ENCODE assay signal across 11 cellular contexts in genomic region chr12:123095074-123095694, GRCh38. TPM values are rescaled to one million over a fixed set of nuclear protein-coding genes. Genes with fewer than 3 reads are reported as not detected.
DNase-seq lines count a peak whose midpoint lies in the region; ATAC-seq and TF ChIP-seq lines count a peak whose summit lies in the region.
"Had no signal": no experiment of that assay in that cellular context is flagged by ENCODE, and none has a peak within 500 bp of the region (broad histone marks: within the 10 kb centered on the region; RNA-seq: fewer than 3 reads in every experiment).

No MANE protein-coding gene starts in this region.

- H3K14ac ChIP-seq in IMR-90 (replicated peaks; ENCODE audit: low read depth, low read length) (peak overlapping the region; percentile 53; the same call in 1 of the 2 replicates), mesenchymal stem cell (ENCODE audit: low read length in 2 of 2) (no peak overlapping the region)

- POLR2A ChIA-PET in IMR-90 (lab: Charles Lee; ENCODE audit: unreplicated experiment): no interaction called here

- H4K91ac ChIP-seq in IMR-90 (ENCODE audit: insufficient read depth, low read depth, low read length) (peak overlapping the region; percentile 76), mesenchymal stem cell (ENCODE audit: low read length) (no peak overlapping the region)

- no peak overlapping the region for H3K4me3 ChIP-seq in IMR-90 (ENCODE audit: insufficient read depth, low read depth, low read length)
- peak overlapping the region in 1 of 2 experiments; percentile 20 for H3K4me3 ChIP-seq in mesenchymal stem cell (ENCODE audit: insufficient read depth in 1 of 2, low read depth in 1 of 2, low read length in 2 of 2)
- no peak overlapping the region for H3K4me3 ChIP-seq in testis

- H3K18ac ChIP-seq in IMR-90 (ENCODE audit: low read depth, low read length) (peak overlapping the region; percentile 8), mesenchymal stem cell (ENCODE audit: low read depth in 1 of 2, low read length in 2 of 2) (peak overlapping the region; percentile 28 to 66)

- ATAC-seq in IMR-90 (ENCODE audit: low read depth) (no peak), HG03159 (IDR thresholded peaks at IDR 0.05; ENCODE audit: unreplicated experiment) (no peak)

- H3K23ac ChIP-seq in IMR-90 (ENCODE audit: low read depth, low read length): peak overlapping the region; percentile 37
- H3K23ac ChIP-seq in mesenchymal stem cell (ENCODE audit: low read length in 2 of 2): no peak overlapping the region

- in situ Hi-C loops in IMR-90 (cut with MboI; ENCODE audit: low sequenced_read_pairs): no loop called here

- peaks cover 2% of the 10 kb centered on the region; the same call in 1 of the 2 replicates for H3K27me3 ChIP-seq in IMR-90 (ENCODE audit: control insufficient read depth, insufficient read depth, low read length)
- no peaks in the 10 kb centered on the region for H3K27me3 ChIP-seq in mesenchymal stem cell (ENCODE audit: control insufficient read depth in 1 of 2, insufficient read depth in 1 of 2, low read length in 2 of 2)
- H3K27me3 ChIP-seq in testis: no peaks in the 10 kb centered on the region

- H4K5ac ChIP-seq in IMR-90 (ENCODE audit: low read depth, low read length): peak overlapping the region; percentile 16

- H2BK15ac ChIP-seq in IMR-90 (ENCODE audit: low read depth, low read length): peak overlapping the region; percentile 48; the same call in 2 of the 3 replicates
- no peak overlapping the region for H2BK15ac ChIP-seq in mesenchymal stem cell (ENCODE audit: low read depth, poor library complexity, severe bottlenecking)

- intact Hi-C loops in IMR-90 (cut with micrococcal nuclease): no loop called here
- intact Hi-C loops in testis (cut with DNase I; ENCODE audit: low total_unique reads): loop anchor here (10.0 kb wide), 1 partner anchor 50 kb away; no protein-coding TSS in a partner anchor

- H2AK9ac ChIP-seq in IMR-90 (replicated peaks; ENCODE audit: low read depth, low read length, poor library complexity): peak overlapping the region; percentile 38

- H3K79me1 ChIP-seq in IMR-90 (ENCODE audit: low read depth in 1 of 2, low read length in 2 of 2) (peaks cover 4 to 37% of the 10 kb centered on the region in 2 experiments; a peak in 3 of 4 replicates), mesenchymal stem cell (replicated peaks; ENCODE audit: low read length, poor library complexity, severe bottlenecking) (peaks cover 14% of the 10 kb centered on the region)

- peak overlapping the region; percentile 41 for H2BK20ac ChIP-seq in IMR-90 (ENCODE audit: low read depth, low read length)

- H2BK120ac ChIP-seq in IMR-90 (ENCODE audit: low read depth, low read length) (peak overlapping the region; percentile 87), mesenchymal stem cell (ENCODE audit: low read depth, low read length) (no peak overlapping the region)

- H2AK5ac ChIP-seq in IMR-90 (ENCODE audit: low read depth, low read length) (peak overlapping the region; percentile 84), mesenchymal stem cell (ENCODE audit: low read length, severe bottlenecking) (no peak overlapping the region)

- peaks cover 32% of the 10 kb centered on the region for H4K20me1 ChIP-seq in IMR-90 (ENCODE audit: insufficient read depth, low read length)

- TF ChIP-seq POLR2A in IMR-90 (IDR thresholded peaks at IDR 0.05; ENCODE audit: low read depth, low read length) (no peak), testis (IDR thresholded peaks at IDR 0.05) (no peak)

- no peak for TF ChIP-seq CTCF in IMR-90 (conservative IDR thresholded peaks at IDR 0.05; ENCODE audit: low read depth, low read length)
- no peak for TF ChIP-seq CTCF in testis (IDR thresholded peaks at IDR 0.05)

- peak overlapping the region; percentile 79 for H3K27ac ChIP-seq in IMR-90 (ENCODE audit: insufficient read depth, low read length)
- peak overlapping the region; percentile 83 for H3K27ac ChIP-seq in cingulate gyrus (ENCODE audit: low read depth, low read length)
- H3K27ac ChIP-seq in mesenchymal stem cell (ENCODE audit: low read length, poor library complexity, severe bottlenecking): no peak overlapping the region
- H3K27ac ChIP-seq in testis: peak overlapping the region; percentile 41 to 44

- WGBS in IMR-90 (ENCODE audit: extremely low coverage in 2 of 2, insufficient read length in 1 of 2), 2 experiments: 62% methylated on average over 12 of the region's 20 CpGs; no CpG with 5 or more reads in 1 of the 2 experiments
- WGBS in mesenchymal stem cell: 91% methylated on average over 20 of the region's 20 CpGs
- 81 to 88% methylated on average over 15 to 20 of the region's 20 CpGs for WGBS in testis, 2 donors

- H2AFZ ChIP-seq in IMR-90 (replicated peaks; ENCODE audit: low read length, poor library complexity) (no peak overlapping the region), mesenchymal stem cell (ENCODE audit: low read depth, low read length) (no peak overlapping the region)

- H4K8ac ChIP-seq in IMR-90 (ENCODE audit: low read depth in 2 of 2, low read length in 2 of 2): peak overlapping the region; percentile 16 to 29; a peak in 2 of 4 replicates
- H4K8ac ChIP-seq in mesenchymal stem cell (ENCODE audit: low read length): peak overlapping the region; percentile 35

- H3K9ac ChIP-seq in IMR-90 (ENCODE audit: low read depth, low read length) (0 out of 2 replicates have a peak overlapping the region, but pooled peaks have one; percentile 6), mesenchymal stem cell (ENCODE audit: low read length) (peak overlapping the region; percentile 10)

- peak overlapping the region in 1 of 2 experiments; percentile 42 for H2BK12ac ChIP-seq in mesenchymal stem cell (ENCODE audit: low read length in 2 of 2)

- H3K4me2 ChIP-seq in IMR-90 (ENCODE audit: low read depth, low read length) (peak overlapping the region; percentile 33), mesenchymal stem cell (ENCODE audit: low read length, poor library complexity, severe bottlenecking) (no peak overlapping the region)

- no peaks in the 10 kb centered on the region; the same call in 1 of the 2 replicates for H3K36me3 ChIP-seq in IMR-90 (ENCODE audit: control insufficient read depth, insufficient read depth, low read length)
- peaks cover 0 to 4% of the 10 kb centered on the region in 2 experiments for H3K36me3 ChIP-seq in mesenchymal stem cell (ENCODE audit: control insufficient read depth in 1 of 2, insufficient read depth in 2 of 2, low read depth in 1 of 2, low read length in 2 of 2)
- H3K36me3 ChIP-seq in testis (ENCODE audit: low read depth, missing control alignments): no peaks in the 10 kb centered on the region

- CTCF ChIA-PET in IMR-90 (lab: Yijun Ruan, JAX): no interaction called here

- no peak for TF ChIP-seq RAD21 in IMR-90 (IDR thresholded peaks at IDR 0.05; ENCODE audit: low read length)

- H3K4ac ChIP-seq in IMR-90 (ENCODE audit: low read depth, low read length): peak overlapping the region; percentile 76
- peak overlapping the region; percentile 21 to 46 for H3K4ac ChIP-seq in mesenchymal stem cell (ENCODE audit: low read depth in 1 of 2, low read length in 2 of 2)

- peaks cover 5% of the 10 kb centered on the region for H3K9me3 ChIP-seq in IMR-90 (ENCODE audit: control insufficient read depth, insufficient read depth, low read length)
- peaks cover 15% of the 10 kb centered on the region for H3K9me3 ChIP-seq in mesenchymal stem cell (ENCODE audit: control insufficient read depth, low read length)
- no peaks in the 10 kb centered on the region for H3K9me3 ChIP-seq in testis

- H3K56ac ChIP-seq in IMR-90 (ENCODE audit: extremely low read depth, insufficient read depth, low read length): 0 out of 2 replicates have a peak overlapping the region, but pooled peaks have one; percentile 14

- no TSS peak for BruUV-seq in IMR-90 (replicated peaks; lab: Mats Ljungman, UMichigan)

- DNase-seq in IMR-90: no peak
- no peak for DNase-seq in mesenchymal stem cell
- no peak for DNase-seq in testis
- DNase-seq in GOT3 (lab: John Stamatoyannopoulos, UW): no peak
- no peak for DNase-seq in mucosa of gallbladder (ENCODE audit: low spot score)
- DNase-seq: activated CD4-positive, alpha-beta T cell treated with anti-CD3 and anti-CD28 coated beads, Interleukin-2, amount 50 U/mL, for 1 hour; activated effector memory CD4-positive, alpha-beta T cell treated with anti-CD3 and anti-CD28 coated beads, Interleukin-2, amount 50 U/mL, for 16 hours; NCI-H748 treated with DMSO at 0.1 percent for 48 hours; stimulated activated naive CD4-positive, alpha-beta T cell treated with Interleukin-2 at 50 U/mL for 16 hours had no signal

- H3K4me1 ChIP-seq in IMR-90 (ENCODE audit: control insufficient read depth, insufficient read depth, low read length): peaks cover 37% of the 10 kb centered on the region
- peaks cover 17% of the 10 kb centered on the region for H3K4me1 ChIP-seq in mesenchymal stem cell (ENCODE audit: control insufficient read depth, insufficient read depth, low read depth, low read length)
- H3K4me1 ChIP-seq in testis: peaks cover 30% of the 10 kb centered on the region

- H3K9me1 ChIP-seq in IMR-90 (ENCODE audit: insufficient read depth, low read length): peaks cover 27% of the 10 kb centered on the region

- dilution Hi-C loops in IMR-90 (cut with HindIII; ENCODE audit: low sequenced_read_pairs, unreplicated experiment): no loop called here

- H2BK5ac ChIP-seq in IMR-90 (ENCODE audit: low read depth, low read length, poor library complexity, severe bottlenecking): peak overlapping the region; percentile 28
- H2BK5ac ChIP-seq in mesenchymal stem cell (ENCODE audit: low read depth, low read length, poor library complexity, severe bottlenecking): no peak overlapping the region

TF ChIP-seq in IMR-90, 13 proteins besides CTCF, POLR2A, EP300 and RAD21 (continues in another document):
- no peak for TF ChIP-seq MAFK (IDR thresholded peaks at IDR 0.05; ENCODE audit: low read depth, low read length)
- no peak for TF ChIP-seq SMC3 (IDR thresholded peaks at IDR 0.05; ENCODE audit: low read depth, low read length)
- TF ChIP-seq MXI1 (IDR thresholded peaks at IDR 0.05; ENCODE audit: borderline replicate concordance, low read depth, low read length): no peak
- TF ChIP-seq NFE2L2 (IDR thresholded peaks at IDR 0.05; ENCODE audit: low read depth, low read length): no peak
- no peak for TF ChIP-seq FOS (IDR thresholded peaks at IDR 0.05; ENCODE audit: low read depth, low read length)

RNA-seq across cellular contexts. Expression of gene PITPNM2, which starts 55.7 kb away (rescaled TPM):
- total RNA-seq in IMR-90 (2012; rRNA removed): 0.83 and 1.6 TPM in 2 replicates
- 3.0 and 3.1 TPM in 2 replicates for polyA plus RNA-seq in IMR-90 (2012; rRNA removed)
- 1.4 and 3.3 TPM in 2 replicates for polyA plus RNA-seq in IMR-90 (2012; cell fraction: cytosol; rRNA removed)
- polyA plus RNA-seq in IMR-90 (2012; cell fraction: nucleus; rRNA removed; ENCODE audit: low replicate concordance): 12.1 and 24.5 TPM in 2 replicates
- 4.4 TPM for polyA plus RNA-seq in mesenchymal stem cell (2013, experiment 1 of 2)
- polyA plus RNA-seq in mesenchymal stem cell (2013, experiment 2 of 2): 4.2 TPM
- 10 to 100 TPM; 25.3 to 38.3 TPM for total RNA-seq in testis
- polyA plus RNA-seq in testis (ENCODE audit: insufficient read depth, low read depth, low replicate concordance): 24.2 TPM
- 12.8 TPM for total RNA-seq in mucosa of gallbladder
